25 cellular contexts compared by ENCODE assay signal in the genomic region with DNA sequence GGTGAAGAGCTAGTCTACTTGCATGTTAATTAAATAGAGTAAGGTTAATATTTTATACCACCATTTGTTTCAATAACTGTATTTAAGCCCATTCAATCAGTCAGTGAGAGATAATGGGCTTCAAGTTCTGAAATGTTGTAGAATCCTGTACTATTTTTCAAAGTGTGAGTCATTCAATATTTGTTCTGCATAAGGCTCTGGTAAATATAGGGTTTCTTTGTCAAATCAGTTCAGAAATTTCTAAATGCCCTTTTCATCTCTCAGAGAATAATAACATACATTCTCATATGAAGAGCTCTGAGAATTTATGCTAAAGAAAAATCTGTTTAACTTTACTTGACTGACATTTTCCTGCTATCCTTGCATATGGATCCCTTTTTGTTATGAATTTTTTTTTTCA.
"Had no signal": no experiment of that assay in that cellular context is flagged by ENCODE, and none has a peak within 500 bp of the region (broad histone marks: within the 10 kb centered on the region; RNA-seq: fewer than 3 reads in every experiment).

No MANE protein-coding gene starts in this region.

- H3K4me3 ChIP-seq: ascending aorta, breast epithelium, cardiac muscle cell, colonic mucosa, esophagus squamous epithelium had no signal

- ATAC-seq: activated CD4-positive, CD25-positive, alpha-beta regulatory T cell treated with anti-CD3 and anti-CD28 coated beads, Interleukin-2, amount 50 U/mL, for 24 hours; activated CD8-positive, alpha-beta T cell treated with anti-CD3 and anti-CD28 coated beads for 36 hours; activated naive CD8-positive, alpha-beta T cell treated with anti-CD3 and anti-CD28 coated beads, Interleukin-2, amount 50 U/mL, for 24 hours had no signal

- H3K36me3 ChIP-seq: ascending aorta, breast epithelium, cardiac muscle cell, colonic mucosa, esophagus squamous epithelium, WERI-Rb-1 had no signal

- H3K27ac ChIP-seq: ascending aorta, breast epithelium, cardiac muscle cell, colonic mucosa, epithelial cell of prostate, esophagus squamous epithelium, WERI-Rb-1 had no signal

- H3K27me3 ChIP-seq: ascending aorta, breast epithelium, cardiac muscle cell, colonic mucosa, esophagus squamous epithelium had no signal

- DNase-seq: activated B cell treated with CpG ODN at 0.5 μM for 24 hours; activated CD4-positive, alpha-beta T cell treated with anti-CD3 and anti-CD28 coated beads for 48 hours; activated CD4-positive, alpha-beta T cell treated with anti-CD3 and anti-CD28 coated beads, Interleukin-2, amount 50 U/mL, for 1 hour; activated CD4-positive, alpha-beta T cell treated with anti-CD3 and anti-CD28 coated beads, Interleukin-2, amount 50 U/mL, for 48 hours; activated CD8-positive, alpha-beta memory T cell treated with anti-CD3 and anti-CD28 coated beads for 24 hours; activated CD8-positive, alpha-beta T cell treated with anti-CD3 and anti-CD28 coated beads for 36 hours; activated effector memory CD4-positive, alpha-beta T cell treated with anti-CD3 and anti-CD28 coated beads, Interleukin-2, amount 50 U/mL, for 16 hours; activated naive CD4-positive, alpha-beta T cell treated with anti-CD3 and anti-CD28 coated beads for 36 hours; activated naive CD8-positive, alpha-beta T cell treated with anti-CD3 and anti-CD28 coated beads for 36 hours; activated naive CD8-positive, alpha-beta T cell treated with anti-CD3 and anti-CD28 coated beads, Interleukin-2, amount 50 U/mL, for 24 hours; activated T-cell treated with anti-CD3 and anti-CD28 coated beads, Interleukin-2, amount 50 U/mL, for 48 hours; central memory CD4-positive, alpha-beta T cell; cerebellar nuclear complex; colonic mucosa; effector CD8-positive, alpha-beta T cell; esophagus squamous epithelium; head of caudate nucleus; hippocampal formation; T1000; WERI-Rb-1 had no signal

- H3K4me1 ChIP-seq: ascending aorta, breast epithelium, colonic mucosa, esophagus squamous epithelium had no signal

- H3K9me3 ChIP-seq: ascending aorta, breast epithelium, colonic mucosa, esophagus squamous epithelium had no signal
